In genomic region chr6:90247262-90247661, GRCh38 we compare ENCODE assay signal across 28 cellular contexts.
"Had no signal": no experiment of that assay in that cellular context is flagged by ENCODE, and none has a peak within 500 bp of the region (broad histone marks: within the 10 kb centered on the region; RNA-seq: fewer than 3 reads in every experiment).

No MANE protein-coding gene starts in this region.

- H3K9me3 Mint-ChIP-seq: activated T-cell treated with anti-CD3 and anti-CD28 coated beads, Interleukin-2, amount 50 U/mL, for 4 hours; activated T-helper 2 cell treated with anti-CD3 and anti-CD28 coated beads, Interferon-gamma antibody, Interleukin-2, Interleukin-4, amounts not matched to agents 10 μg/mL and 5 μg/mL and 100 μg/mL, durations not matched to agents 14 hours and 24 hours and 36 hours; immature natural killer cell; stimulated activated effector memory CD8-positive, alpha-beta T cell treated with anti-CD3 and anti-CD28 coated beads, Interleukin-12 subunit alpha, Interleukin-12 subunit beta, amount 100 ng/mL, for 72 hours had no signal

- ATAC-seq: activated T-cell treated with anti-CD3 and anti-CD28 coated beads, Interleukin-2, amount 50 U/mL, for 4 hours; body of pancreas; foreskin keratinocyte; heart left ventricle; left colon; right lobe of liver; stimulated activated effector memory CD8-positive, alpha-beta T cell treated with anti-CD3 and anti-CD28 coated beads, Interleukin-12 subunit alpha, Interleukin-12 subunit beta, amount 100 ng/mL, for 72 hours had no signal

- FAIRE-seq: colon, kidney had no signal

- H3K27me3 Mint-ChIP-seq: progenitor cell of endocrine pancreas had no signal

- H3K4me1 ChIP-seq: adrenal gland, body of pancreas, right lobe of liver, tibial nerve had no signal

- H3K36me3 Mint-ChIP-seq: immature natural killer cell had no signal

- DNase-seq: activated CD4-positive, alpha-beta T cell treated with anti-CD3 and anti-CD28 coated beads, Interleukin-2, amount 50 U/mL, for 1 hour; activated CD4-positive, CD25-positive, alpha-beta regulatory T cell treated with anti-CD3 and anti-CD28 coated beads, Interleukin-2, amount 50 U/mL, for 72 hours; activated CD8-positive, alpha-beta memory T cell treated with anti-CD3 and anti-CD28 coated beads, Interleukin-2, amount 50 U/mL, for 4 hours; activated T-cell treated with anti-CD3 and anti-CD28 coated beads, Interleukin-2, amount 50 U/mL, for 4 hours; adrenal gland; aorta; body of pancreas; dermis blood vessel endothelial cell; effector CD4-positive, alpha-beta T cell; foreskin keratinocyte; heart left ventricle; hypothalamus; immature natural killer cell; kidney; left colon; mammary epithelial cell; ovary; right lobe of liver; stimulated activated CD4-positive, alpha-beta T cell treated with anti-CD3 and anti-CD28 coated beads, Interleukin-12 subunit alpha, Interleukin-12 subunit beta, amount 100 ng/mL, for 4 hours; stimulated activated CD4-positive, alpha-beta T cell treated with anti-CD3 and anti-CD28 coated beads, Interleukin-4, amount 100 ng/mL, for 1 hour; T1000; WERI-Rb-1 had no signal

- H3K27ac ChIP-seq: adrenal gland, body of pancreas, esophagus muscularis mucosa, foreskin keratinocyte, heart left ventricle, ovary, right lobe of liver, tibial nerve, WERI-Rb-1 had no signal

- H3K27ac Mint-ChIP-seq: progenitor cell of endocrine pancreas; stimulated activated effector memory CD8-positive, alpha-beta T cell treated with anti-CD3 and anti-CD28 coated beads, Interleukin-12 subunit alpha, Interleukin-12 subunit beta, amount 100 ng/mL, for 72 hours had no signal

- H3K9me3 ChIP-seq: adrenal gland, body of pancreas, esophagus muscularis mucosa, heart left ventricle, ovary, right lobe of liver, tibial nerve had no signal

- H3K27me3 ChIP-seq: adrenal gland, body of pancreas, esophagus muscularis mucosa, foreskin keratinocyte, heart left ventricle, ovary, right lobe of liver, tibial nerve had no signal

- H3K4me3 ChIP-seq: adrenal gland, body of pancreas, esophagus muscularis mucosa, heart left ventricle, ovary, right lobe of liver, tibial nerve had no signal

- H3K4me3 Mint-ChIP-seq: activated T-cell treated with anti-CD3 and anti-CD28 coated beads, Interleukin-2, amount 50 U/mL, for 4 hours; immature natural killer cell; stimulated activated effector memory CD8-positive, alpha-beta T cell treated with anti-CD3 and anti-CD28 coated beads, Interleukin-12 subunit alpha, Interleukin-12 subunit beta, amount 100 ng/mL, for 72 hours had no signal

- H3K36me3 ChIP-seq: adrenal gland, heart left ventricle, ovary, right lobe of liver, WERI-Rb-1 had no signal
